ENCODE assay signal across 19 cellular contexts in the genomic region with DNA sequence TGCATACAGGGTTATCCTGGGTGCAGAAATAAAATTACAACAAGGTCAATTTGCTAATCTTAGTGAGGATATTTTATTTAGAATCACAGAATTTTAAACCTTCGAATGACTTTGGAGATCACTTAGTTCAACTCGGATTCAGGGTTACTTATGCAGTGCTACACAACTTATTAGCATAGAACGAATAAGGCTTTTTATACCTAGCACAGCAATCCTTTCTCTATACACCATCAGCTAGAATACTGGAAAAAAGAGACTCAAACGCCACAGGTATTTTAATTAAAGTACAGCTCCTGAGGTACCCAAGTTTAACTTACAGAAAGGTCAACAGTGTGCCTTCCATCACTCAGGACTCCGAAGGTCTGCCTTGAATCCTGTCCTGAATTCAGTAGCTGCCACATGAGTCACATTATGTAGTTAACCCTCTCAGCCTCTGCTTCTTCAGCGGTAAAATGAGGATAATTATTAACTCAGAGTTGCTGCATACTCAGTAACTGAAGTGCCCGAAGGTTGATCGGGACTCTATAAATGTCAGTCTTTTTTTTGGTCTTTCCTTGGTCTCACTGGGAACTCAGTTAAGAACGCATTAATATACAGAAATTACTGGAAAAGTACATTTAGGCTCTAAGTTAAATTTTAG.
"Had no signal": no experiment of that assay in that cellular context is flagged by ENCODE, and none has a peak within 500 bp of the region (broad histone marks: within the 10 kb centered on the region; RNA-seq: fewer than 3 reads in every experiment).

No MANE protein-coding gene starts in this region.

- H3K4me2 ChIP-seq: neural progenitor cell had no signal

- H3K27ac ChIP-seq: breast epithelium, lower lobe of right lung, neural progenitor cell had no signal

- H2AFZ ChIP-seq: neural progenitor cell had no signal

- H3K36me3 ChIP-seq: breast epithelium, lower lobe of right lung, neural progenitor cell, tibial nerve had no signal

- H3K9ac ChIP-seq: neural progenitor cell had no signal

- H3K9me3 ChIP-seq: breast epithelium, lower lobe of right lung, tibial nerve had no signal

- H3K27me3 ChIP-seq: breast epithelium, neural progenitor cell, tibial nerve had no signal

- DNase-seq: activated CD4-positive, alpha-beta T cell treated with anti-CD3 and anti-CD28 coated beads, Interleukin-2, amount 50 U/mL, for 48 hours; activated CD8-positive, alpha-beta memory T cell treated with anti-CD3 and anti-CD28 coated beads, Interleukin-2, amount 50 U/mL, for 48 hours; activated naive CD4-positive, alpha-beta T cell treated with Interleukin-2 at 50 U/mL for 16 hours; activated naive CD8-positive, alpha-beta T cell treated with anti-CD3 and anti-CD28 coated beads for 36 hours; activated T-cell treated with anti-CD3 and anti-CD28 coated beads, Interleukin-2, amount 50 U/mL, for 48 hours; endodermal cell; foreskin fibroblast; immature natural killer cell; left cardiac atrium; lower lobe of right lung; naive thymus-derived CD4-positive, alpha-beta T cell; posterior cingulate gyrus; small intestine; stimulated activated CD4-positive, alpha-beta T cell treated with anti-CD3 and anti-CD28 coated beads, Interleukin-2, amount 100 ng/mL, for 24 hours; stimulated activated naive CD8-positive, alpha-beta T cell treated with anti-CD3 and anti-CD28 coated beads, Interleukin-15, amount 100 ng/mL, for 72 hours; T-cell had no signal

- H3K4me3 ChIP-seq: breast epithelium, lower lobe of right lung, neural progenitor cell, tibial nerve had no signal
